ENCODE assay signal across 10 cellular contexts in genomic region chr4:1854752-1855151, GRCh38.
DNase-seq lines count a peak whose midpoint lies in the region; ATAC-seq and TF ChIP-seq lines count a peak whose summit lies in the region.
"Had no signal": no experiment of that assay in that cellular context is flagged by ENCODE, and none has a peak within 500 bp of the region (broad histone marks: within the 10 kb centered on the region; RNA-seq: fewer than 3 reads in every experiment).

No MANE protein-coding gene starts in this region.

- no peaks in the 10 kb centered on the region for H3K36me3 ChIP-seq in brain microvascular endothelial cell (replicated peaks)
- H3K36me3 ChIP-seq in mucosa of rectum (ENCODE audit: control insufficient read depth in 2 of 2, insufficient read depth in 2 of 2, low read length in 2 of 2) = no peaks in the 10 kb centered on the region

- no peaks in the 10 kb centered on the region for H3K9me3 ChIP-seq in mucosa of rectum (ENCODE audit: control insufficient read depth in 2 of 2, low read length in 2 of 2)

- ATAC-seq in HG02623 (IDR thresholded peaks at IDR 0.05; ENCODE audit: unreplicated experiment) (no peak), GM19395 (IDR thresholded peaks at IDR 0.05; ENCODE audit: unreplicated experiment) (no peak), HG02981 (IDR thresholded peaks at IDR 0.05; ENCODE audit: unreplicated experiment) (no peak)
- ATAC-seq: left colon had no signal

- H3K27ac ChIP-seq in 22Rv1 (peak overlapping the region; percentile 82), HL-60 (replicated peaks) (peak overlapping the region; percentile 68), brain microvascular endothelial cell (no peak overlapping the region), mucosa of rectum (ENCODE audit: low read depth in 2 of 2, low read length in 2 of 2) (peak overlapping the region; percentile 68 to 86)

- TF ChIP-seq CTCF in 22Rv1 (IDR thresholded peaks at IDR 0.05) = no peak
- TF ChIP-seq CTCF in HL-60 (IDR thresholded peaks at IDR 0.05; ENCODE audit: insufficient read depth, low read length) = no peak
- no peak for TF ChIP-seq CTCF in brain microvascular endothelial cell (IDR thresholded peaks at IDR 0.05; ENCODE audit: low read depth, low read length, missing control alignments)

- H3K4me3 ChIP-seq in HL-60 (replicated peaks; ENCODE audit: insufficient read depth, low read length) = peak overlapping the region; percentile 90
- peak overlapping the region; percentile 82 for H3K4me3 ChIP-seq in brain microvascular endothelial cell (ENCODE audit: low read depth, low read length)
- H3K4me3 ChIP-seq in mucosa of rectum (ENCODE audit: low read length in 2 of 2) = peak overlapping the region; percentile 84 to 87

- peak overlapping the region; percentile 75 to 88 for H3K9ac ChIP-seq in mucosa of rectum (ENCODE audit: low read depth in 1 of 2, low read length in 2 of 2)

- H3K27me3 ChIP-seq in HL-60 (ENCODE audit: insufficient read depth, poor library complexity, severe bottlenecking) = no peaks in the 10 kb centered on the region
- no peaks in the 10 kb centered on the region for H3K27me3 ChIP-seq in brain microvascular endothelial cell (replicated peaks)
- no peaks in the 10 kb centered on the region for H3K27me3 ChIP-seq in mucosa of rectum (ENCODE audit: control insufficient read depth in 2 of 2, insufficient read depth in 2 of 2, low read length in 2 of 2)

- DNase-seq in HL-60 (ENCODE audit: low read depth in 1 of 2, low spot score in 1 of 2) (no peak), brain microvascular endothelial cell (no peak), NCI-H2081 treated with DMSO at 0.1 percent for 48 hours (lab: John Stamatoyannopoulos, UW) (no peak)
- DNase-seq: activated CD4-positive, alpha-beta T cell treated with anti-CD3 and anti-CD28 coated beads for 1 hour had no signal

- in situ Hi-C loops in brain microvascular endothelial cell (cut with HindIII; ENCODE audit: low pct_ligation_motif_present, low sequenced_read_pairs) = no loop called here

- peaks cover 44 to 53% of the 10 kb centered on the region in 2 donors for H3K4me1 ChIP-seq in mucosa of rectum (ENCODE audit: control insufficient read depth in 2 of 2, insufficient read depth in 2 of 2, low read length in 2 of 2)
